9 cellular contexts compared by ENCODE assay signal in the genomic region with DNA sequence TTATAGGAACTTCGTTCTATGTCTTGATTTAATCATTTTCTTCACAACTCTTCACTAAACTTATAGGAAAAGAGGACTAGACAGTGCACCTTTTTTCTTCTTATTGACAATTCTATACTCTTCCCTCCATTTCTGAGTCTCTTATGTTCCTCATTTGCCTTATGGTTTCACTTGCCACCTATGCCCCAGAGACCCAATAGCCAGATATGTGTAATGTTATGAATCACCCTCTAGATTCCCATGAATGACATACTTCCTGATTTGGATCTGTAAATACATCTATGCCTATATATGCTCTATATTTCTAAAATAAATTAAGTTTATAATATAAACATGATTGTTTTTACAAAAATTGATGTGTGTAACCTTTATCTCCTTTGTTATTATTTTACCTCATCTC.
DNase-seq lines count a peak whose midpoint lies in the region; ATAC-seq and TF ChIP-seq lines count a peak whose summit lies in the region.
"Had no signal": no experiment of that assay in that cellular context is flagged by ENCODE, and none has a peak within 500 bp of the region (broad histone marks: within the 10 kb centered on the region; RNA-seq: fewer than 3 reads in every experiment).

No MANE protein-coding gene starts in this region.

- peak overlapping the region; percentile 75 for H3K27ac Mint-ChIP-seq in stimulated activated memory B cell treated with anti-CD40 and anti-IgM and Interleukin-4, amounts not matched to agents 10 μg/mL and 1 μg/mL and 100 μg/mL, for 72 hours

- peak; percentile 84 for ATAC-seq in GM19351 (IDR thresholded peaks at IDR 0.05; ENCODE audit: unreplicated experiment)
- ATAC-seq in HG03095 (IDR thresholded peaks at IDR 0.05; ENCODE audit: unreplicated experiment), result peak; percentile 73
- peak; percentile 93 for ATAC-seq in stimulated activated memory B cell treated with anti-CD40 and anti-IgM and Interleukin-4, amounts not matched to agents 10 μg/mL and 1 μg/mL and 100 μg/mL, for 72 hours
- no peak for ATAC-seq in gastrocnemius medialis

- no peak overlapping the region for H3K4me3 ChIP-seq in gastrocnemius medialis

- H3K36me3 ChIP-seq in gastrocnemius medialis, result no peaks in the 10 kb centered on the region
- H3K36me3 ChIP-seq: WERI-Rb-1 had no signal

- peak overlapping the region; percentile 36 for H3K4me3 Mint-ChIP-seq in stimulated activated memory B cell treated with anti-CD40 and anti-IgM and Interleukin-4, amounts not matched to agents 10 μg/mL and 1 μg/mL and 100 μg/mL, for 72 hours

- H3K27me3 ChIP-seq in gastrocnemius medialis, result no peaks in the 10 kb centered on the region

- H3K4me1 Mint-ChIP-seq in stimulated activated memory B cell treated with anti-CD40 and anti-IgM and Interleukin-4, amounts not matched to agents 10 μg/mL and 1 μg/mL and 100 μg/mL, for 72 hours, result peaks cover 28% of the 10 kb centered on the region

- TF ChIP-seq CTCF in gastrocnemius medialis (IDR thresholded peaks at IDR 0.05 in 4 of 5, conservative IDR thresholded peaks at IDR 0.05 in 1 of 5), result no peak

- in situ Hi-C loops in gastrocnemius medialis (cut with MboI; ENCODE audit: low sequenced_read_pairs in 4 of 4), result no loop called here

- no peak overlapping the region for H3K27ac ChIP-seq in gastrocnemius medialis
- H3K27ac ChIP-seq: epithelial cell of prostate, WERI-Rb-1 had no signal

- no peaks in the 10 kb centered on the region for H3K27me3 Mint-ChIP-seq in stimulated activated memory B cell treated with anti-CD40 and anti-IgM and Interleukin-4, amounts not matched to agents 10 μg/mL and 1 μg/mL and 100 μg/mL, for 72 hours

- H3K9me3 Mint-ChIP-seq in stimulated activated memory B cell treated with anti-CD40 and anti-IgM and Interleukin-4, amounts not matched to agents 10 μg/mL and 1 μg/mL and 100 μg/mL, for 72 hours, result no peaks in the 10 kb centered on the region

- DNase-seq in SW480 (ENCODE audit: low spot score) (peak; percentile 1), gastrocnemius medialis (no peak), COR-L47 (lab: John Stamatoyannopoulos, UW) (no peak), activated gamma-delta T cell treated with Interleukin-2 at 50 U/mL for 16 hours (no peak)
- DNase-seq: WERI-Rb-1 had no signal

- no peaks in the 10 kb centered on the region for H3K4me1 ChIP-seq in gastrocnemius medialis

- H3K36me3 Mint-ChIP-seq in stimulated activated memory B cell treated with anti-CD40 and anti-IgM and Interleukin-4, amounts not matched to agents 10 μg/mL and 1 μg/mL and 100 μg/mL, for 72 hours, result no peaks in the 10 kb centered on the region

- intact Hi-C loops in gastrocnemius medialis (cut with DNase I; ENCODE audit: low total_unique reads), result no loop called here

- no peak for TF ChIP-seq POLR2A in gastrocnemius medialis (IDR thresholded peaks at IDR 0.05)

- no peaks in the 10 kb centered on the region for H3K9me3 ChIP-seq in gastrocnemius medialis

Comparison
In these comparisons a context has a peak if more than half of its experiments do, and no peak if none do; other contexts are left out.
1. ATAC-seq: peak in GM19351 (single experiment), HG03095 (single experiment) and stimulated activated memory B cell treated with anti-CD40 and anti-IgM and Interleukin-4, amounts not matched to agents 10 μg/mL and 1 μg/mL and 100 μg/mL, for 72 hours (single experiment); none in gastrocnemius medialis (0 of 2).